In genomic region chr7:4775281-4776159, GRCh38 we compare ENCODE assay signal across 1 cellular context.
TF ChIP-seq lines count a peak whose summit lies in the region.

AP5Z1 (plus strand) TSS chr7:4775623; CDS start chr7:4775716, 93 bp downstream.

TF ChIP-seq in HepG2, 621 proteins besides CTCF, POLR2A, EP300 and RAD21 (continued from another document):
- peak; percentile 65 for TF ChIP-seq HNRNPLL (IDR thresholded peaks at IDR 0.05; ENCODE audit: low read depth, low read length, poor library complexity, severe bottlenecking)
- no peak for TF ChIP-seq ATAD3A (CRISPR knock-in tag; IDR thresholded peaks at IDR 0.05)
- peak; percentile 74; the same call in 1 of the 2 replicates for TF ChIP-seq ZNF264 (CRISPR knock-in tag; IDR thresholded peaks at IDR 0.05)
- TF ChIP-seq NR2F2 (IDR thresholded peaks at IDR 0.05; ENCODE audit: borderline replicate concordance, low read depth), result peak; percentile 7; the same call in 1 of the 2 replicates
- TF ChIP-seq TFDP2 (CRISPR knock-in tag; IDR thresholded peaks at IDR 0.05), result peak; percentile 42; the same call in 1 of the 2 replicates
- no peak for TF ChIP-seq ZNF558 (CRISPR knock-in tag; IDR thresholded peaks at IDR 0.05; ENCODE audit: borderline replicate concordance)
- TF ChIP-seq MAFK (conservative IDR thresholded peaks at IDR 0.05 in 1 of 2, IDR thresholded peaks at IDR 0.05 in 1 of 2; ENCODE audit: low read length in 2 of 2), result no peak
- TF ChIP-seq FOXK1 (CRISPR knock-in tag; IDR thresholded peaks at IDR 0.05; ENCODE audit: borderline replicate concordance, low read depth), result peak; percentile 95
- TF ChIP-seq MNT (IDR thresholded peaks at IDR 0.05), result peak; percentile 98
- no peak for TF ChIP-seq SMARCE1 (IDR thresholded peaks at IDR 0.05; ENCODE audit: borderline replicate concordance)
- TF ChIP-seq ZNF230 (CRISPR knock-in tag; IDR thresholded peaks at IDR 0.05), result peak; percentile 18; the same call in 1 of the 2 replicates
- TF ChIP-seq ZNF772 (CRISPR knock-in tag; IDR thresholded peaks at IDR 0.05), result peak; percentile 52; the same call in 1 of the 2 replicates
- no peak for TF ChIP-seq ZBTB4 (CRISPR knock-in tag; IDR thresholded peaks at IDR 0.05; ENCODE audit: borderline replicate concordance)
- peak; percentile 25; the same call in 1 of the 2 replicates for TF ChIP-seq PATZ1 (CRISPR knock-in tag; IDR thresholded peaks at IDR 0.05)
- TF ChIP-seq SALL1 (CRISPR knock-in tag; IDR thresholded peaks at IDR 0.05), result peak; percentile 76
- TF ChIP-seq KDM2A (CRISPR knock-in tag; IDR thresholded peaks at IDR 0.05; ENCODE audit: borderline replicate concordance, low read depth), result peak; percentile 91
- TF ChIP-seq FOXO1 (CRISPR knock-in tag; IDR thresholded peaks at IDR 0.05), result 0 out of 2 replicates have a peak, but pooled peaks have one; percentile 11
- TF ChIP-seq NONO (IDR thresholded peaks at IDR 0.05), result no peak
- TF ChIP-seq NONO (CRISPR knock-in tag; conservative IDR thresholded peaks at IDR 0.05), result peak; percentile 89
- TF ChIP-seq ZNF34 (CRISPR knock-in tag; IDR thresholded peaks at IDR 0.05; ENCODE audit: borderline replicate concordance), result 0 out of 2 replicates have a peak, but pooled peaks have one; percentile 24
- peak; percentile 34; the same call in 1 of the 2 replicates for TF ChIP-seq FOXA3 (CRISPR knock-in tag; IDR thresholded peaks at IDR 0.05)
- TF ChIP-seq KDM5B (CRISPR knock-in tag; IDR thresholded peaks at IDR 0.05; ENCODE audit: borderline replicate concordance), result peak; percentile 52; the same call in 1 of the 2 replicates
- TF ChIP-seq ZSCAN12 (CRISPR knock-in tag; IDR thresholded peaks at IDR 0.05), result 0 out of 2 replicates have a peak, but pooled peaks have one; percentile 34
